34 cellular contexts compared by ENCODE assay signal in the genomic region with DNA sequence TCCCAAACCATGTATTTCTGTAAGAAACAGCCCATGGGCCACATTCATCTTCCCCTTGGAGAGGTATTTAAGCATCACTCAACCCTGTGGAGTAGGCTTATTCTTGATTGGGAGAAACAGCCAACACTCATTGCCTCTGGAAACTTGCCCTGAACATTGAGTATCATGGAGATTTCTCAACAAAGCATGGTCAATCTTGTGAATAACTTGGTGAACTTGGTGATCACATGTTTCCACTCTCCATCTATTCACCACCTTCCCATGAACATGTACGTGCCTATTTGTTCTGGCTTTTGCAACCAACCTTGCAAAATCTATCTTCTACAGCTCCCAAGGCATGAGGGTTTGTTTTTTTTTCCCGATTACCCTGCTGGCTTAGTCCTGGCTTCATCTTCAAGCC.
"Had no signal": no experiment of that assay in that cellular context is flagged by ENCODE, and none has a peak within 500 bp of the region (broad histone marks: within the 10 kb centered on the region; RNA-seq: fewer than 3 reads in every experiment).

No MANE protein-coding gene starts in this region.

- H3K9me3 ChIP-seq: Peyer's patch, SJSA1, SK-N-SH had no signal

- H3K4me1 Mint-ChIP-seq: activated B cell treated with CpG ODN at 0.5 μM for 24 hours; activated CD4-positive, alpha-beta T cell treated with anti-CD3 and anti-CD28 coated beads, Interleukin-2, amount 10 ng/mL, durations not matched to agents 24 days and 14 days had no signal

- H3K4me2 ChIP-seq: KMS-11, SK-N-SH had no signal

- H3K27me3 ChIP-seq: brain microvascular endothelial cell, Peyer's patch, SJSA1 had no signal

- H3K27ac ChIP-seq: brain microvascular endothelial cell, KMS-11, Peyer's patch, SJSA1, VCaP had no signal

- H3K9me3 Mint-ChIP-seq: activated B cell treated with CpG ODN at 0.5 μM for 24 hours; activated CD4-positive, alpha-beta T cell treated with anti-CD3 and anti-CD28 coated beads, Interleukin-2, amount 10 ng/mL, durations not matched to agents 24 days and 14 days; activated naive CD4-positive, alpha-beta T cell treated with anti-CD3 and anti-CD28 coated beads for 36 hours; activated T-cell treated with anti-CD3 and anti-CD28 coated beads, Interleukin-2, amount 50 U/mL, for 24 hours; activated T-helper 2 cell treated with anti-CD3 and anti-CD28 coated beads, Interferon-gamma antibody, Interleukin-2, Interleukin-4, amounts not matched to agents 10 μg/mL and 5 μg/mL and 100 μg/mL, durations not matched to agents 14 hours and 24 hours and 36 hours; T-helper 1 cell treated with Interleukin-12 subunit alpha and Interleukin-12 subunit beta and Interleukin-4 antibody, amounts not matched to agents 30 μg/mL and 1 μg/mL, for 36 hours; T-helper 2 cell treated with Interferon-gamma antibody and Interleukin-4, amounts not matched to agents 5 μg/mL and 100 μg/mL, for 36 hours had no signal

- H3K9me2 ChIP-seq: SK-N-SH had no signal

- H3K27ac Mint-ChIP-seq: activated B cell treated with CpG ODN at 0.5 μM for 24 hours; activated CD4-positive, alpha-beta T cell treated with anti-CD3 and anti-CD28 coated beads, Interleukin-2, amount 10 ng/mL, durations not matched to agents 24 days and 14 days; activated CD8-positive, alpha-beta T cell treated with anti-CD3 and anti-CD28 coated beads, Interleukin-2, amount 10 ng/mL, durations not matched to agents 7 days and 5 days; activated naive CD4-positive, alpha-beta T cell treated with anti-CD3 and anti-CD28 coated beads for 36 hours; activated naive CD4-positive, alpha-beta T cell treated with anti-CD3 and anti-CD28 coated beads, Interleukin-2, amount 50 U/mL, for 72 hours; activated T-cell treated with anti-CD3 and anti-CD28 coated beads, Interleukin-2, amount 50 U/mL, for 24 hours; activated T-helper 2 cell treated with anti-CD3 and anti-CD28 coated beads, Interferon-gamma antibody, Interleukin-2, Interleukin-4, amounts not matched to agents 10 μg/mL and 5 μg/mL and 100 μg/mL, durations not matched to agents 14 hours and 24 hours and 36 hours; T-helper 1 cell treated with Interleukin-12 subunit alpha and Interleukin-12 subunit beta and Interleukin-4 antibody, amounts not matched to agents 30 μg/mL and 1 μg/mL, for 36 hours; T-helper 2 cell treated with Interferon-gamma antibody and Interleukin-4, amounts not matched to agents 5 μg/mL and 100 μg/mL, for 36 hours had no signal

- ATAC-seq: activated CD8-positive, alpha-beta T cell treated with anti-CD3 and anti-CD28 coated beads, Interleukin-2, amount 10 ng/mL, durations not matched to agents 7 days and 5 days; activated naive CD4-positive, alpha-beta T cell treated with anti-CD3 and anti-CD28 coated beads, Interleukin-2, amount 50 U/mL, for 72 hours; PC-3 had no signal

- H3K4me3 Mint-ChIP-seq: activated B cell treated with CpG ODN at 0.5 μM for 24 hours; activated CD4-positive, alpha-beta T cell treated with anti-CD3 and anti-CD28 coated beads, Interleukin-2, amount 10 ng/mL, durations not matched to agents 24 days and 14 days; activated CD8-positive, alpha-beta T cell treated with anti-CD3 and anti-CD28 coated beads, Interleukin-2, amount 10 ng/mL, durations not matched to agents 7 days and 5 days; activated naive CD4-positive, alpha-beta T cell treated with anti-CD3 and anti-CD28 coated beads for 36 hours; activated T-cell treated with anti-CD3 and anti-CD28 coated beads, Interleukin-2, amount 50 U/mL, for 24 hours; T-helper 1 cell treated with Interleukin-12 subunit alpha and Interleukin-12 subunit beta and Interleukin-4 antibody, amounts not matched to agents 30 μg/mL and 1 μg/mL, for 36 hours; T-helper 2 cell treated with Interferon-gamma antibody and Interleukin-4, amounts not matched to agents 5 μg/mL and 100 μg/mL, for 36 hours had no signal

- H3K4me1 ChIP-seq: Peyer's patch, SJSA1 had no signal

- H3K36me3 ChIP-seq: brain microvascular endothelial cell, Peyer's patch, SJSA1 had no signal

- H3K4me3 ChIP-seq: Peyer's patch, SJSA1 had no signal

- H3K36me3 Mint-ChIP-seq: activated naive CD4-positive, alpha-beta T cell treated with anti-CD3 and anti-CD28 coated beads, Interleukin-2, amount 50 U/mL, for 72 hours had no signal

- H3K9ac ChIP-seq: KMS-11, SK-N-SH had no signal

- DNase-seq: activated B cell treated with CpG ODN at 0.5 μM for 24 hours; activated CD4-positive, alpha-beta T cell treated with anti-CD3 and anti-CD28 coated beads for 1 hour; activated CD4-positive, alpha-beta T cell treated with anti-CD3 and anti-CD28 coated beads, Interleukin-2, amount 10 ng/mL, durations not matched to agents 24 days and 14 days; activated CD4-positive, alpha-beta T cell treated with anti-CD3 and anti-CD28 coated beads, Interleukin-2, amount 50 U/mL, for 4 hours; activated CD8-positive, alpha-beta T cell treated with anti-CD3 and anti-CD28 coated beads, Interleukin-2, amount 10 ng/mL, durations not matched to agents 7 days and 5 days; activated gamma-delta T cell; activated naive CD4-positive, alpha-beta T cell treated with anti-CD3 and anti-CD28 coated beads for 36 hours; activated T-cell treated with anti-CD3 and anti-CD28 coated beads, Interleukin-2, amount 50 U/mL, for 24 hours; anterior cingulate cortex; brain microvascular endothelial cell; central memory CD4-positive, alpha-beta T cell; NCI-H1092 treated with DMSO at 0.1 percent for 48 hours; NCI-H1417; NCI-H146; NCI-H187; NCI-H2029 treated with DMSO at 0.1 percent for 48 hours; NCI-H2107; NCI-H2171; NCI-H510A; NCI-H526; NCI-H748 treated with DMSO at 0.1 percent for 48 hours; NK-92 treated with Interleukin-12 subunit alpha and Interleukin-12 subunit beta, amount 100 ng/mL, for 24 hours; PC-3; Peyer's patch; RPMI8226; SHP77 treated with DMSO at 0.1 percent for 48 hours; SK-N-SH had no signal
